9 cellular contexts compared by ENCODE assay signal in genomic region chr3:184380210-184380626, GRCh38. TPM values are rescaled to one million over a fixed set of nuclear protein-coding genes. Genes with fewer than 3 reads are reported as not detected.
DNase-seq lines count a peak whose midpoint lies in the region; ATAC-seq and TF ChIP-seq lines count a peak whose summit lies in the region.
"Had no signal": no experiment of that assay in that cellular context is flagged by ENCODE, and none has a peak within 500 bp of the region (broad histone marks: within the 10 kb centered on the region; RNA-seq: fewer than 3 reads in every experiment).

No MANE protein-coding gene starts in this region.

- H3K9me3 ChIP-seq in WERI-Rb-1 (ENCODE audit: severe bottlenecking), result no peaks in the 10 kb centered on the region

- TF ChIP-seq CTCF in WERI-Rb-1 (IDR thresholded peaks at IDR 0.05; ENCODE audit: low read depth, low read length), result no peak
- TF ChIP-seq CTCF in fibroblast of pulmonary artery (IDR thresholded peaks at IDR 0.05; ENCODE audit: low read length, missing control alignments), result no peak

- H3K4me1 Mint-ChIP-seq in naive thymus-derived CD8-positive, alpha-beta T cell, result peaks cover 7 to 25% (median 13%) of the 10 kb centered on the region in 4 donors

- H3K4me3 Mint-ChIP-seq in naive thymus-derived CD8-positive, alpha-beta T cell, result peak overlapping the region in 1 of 10 donors; percentile 70

- peaks cover 0 to 4% (median 0%) of the 10 kb centered on the region in 3 donors for H3K36me3 Mint-ChIP-seq in naive thymus-derived CD8-positive, alpha-beta T cell

- peak; percentile 37 to 54 for ATAC-seq in naive thymus-derived CD8-positive, alpha-beta T cell
- ATAC-seq in GM21447 (IDR thresholded peaks at IDR 0.05; ENCODE audit: unreplicated experiment) (no peak), HG03442 (IDR thresholded peaks at IDR 0.05; ENCODE audit: unreplicated experiment) (no peak)

- H3K4me3 ChIP-seq in WERI-Rb-1 (ENCODE audit: low read depth, low read length) (peak overlapping the region; percentile 48), fibroblast of pulmonary artery (replicated peaks; ENCODE audit: low read depth, low read length) (peak overlapping the region; percentile 17)

- no peaks in the 10 kb centered on the region for H3K27me3 ChIP-seq in WERI-Rb-1 (ENCODE audit: insufficient read depth, low read depth, severe bottlenecking)

- peaks cover 23% of the 10 kb centered on the region for H3K36me3 ChIP-seq in WERI-Rb-1

- peaks cover 27 to 77% (median 46%) of the 10 kb centered on the region in 5 donors for H3K27me3 Mint-ChIP-seq in naive thymus-derived CD8-positive, alpha-beta T cell

- H3K9me3 Mint-ChIP-seq in naive thymus-derived CD8-positive, alpha-beta T cell, result no peaks in the 10 kb centered on the region

- POLR2A ChIA-PET in naive thymus-derived CD8-positive, alpha-beta T cell (lab: Charles Lee), result interaction anchor here (1.2 kb wide), 1 partner anchor 16 kb away, joined by 6 read pairs; no protein-coding TSS in a partner anchor

- H3K27ac ChIP-seq in WERI-Rb-1, result peak overlapping the region; percentile 81

- DNase-seq in activated effector memory CD4-positive, alpha-beta T cell treated with anti-CD3 and anti-CD28 coated beads, Interleukin-2, amount 50 U/mL, for 16 hours, result peak; percentile 72
- DNase-seq in activated effector memory CD4-positive, alpha-beta T cell treated with Interleukin-2 at 50 U/mL for 16 hours, result no peak
- DNase-seq in WERI-Rb-1, result peak; percentile 75
- peak; percentile 31 for DNase-seq in fibroblast of pulmonary artery (ENCODE audit: low read depth)
- peak in 2 of 10 donors; percentile 10 for DNase-seq in naive thymus-derived CD8-positive, alpha-beta T cell
- DNase-seq in middle frontal gyrus (ENCODE audit: extremely low spot score, low spot score), result no peak

- no peak overlapping the region for H3K27ac Mint-ChIP-seq in naive thymus-derived CD8-positive, alpha-beta T cell

RNA-seq across cellular contexts. Expression of gene CHRD, which starts 0.4 kb away (rescaled TPM):
- total RNA-seq in naive thymus-derived CD8-positive, alpha-beta T cell, result not detected
- polyA plus RNA-seq in naive thymus-derived CD8-positive, alpha-beta T cell, result not detected
- total RNA-seq: activated CD8-positive, alpha-beta memory T cell treated with anti-CD3 and anti-CD28 coated beads for 36 hours had no signal

RNA-seq across cellular contexts. Expression of gene THPO, which starts 2.2 kb away (rescaled TPM):
- total RNA-seq in naive thymus-derived CD8-positive, alpha-beta T cell, result not detected
- not detected for polyA plus RNA-seq in naive thymus-derived CD8-positive, alpha-beta T cell
- total RNA-seq: activated CD8-positive, alpha-beta memory T cell treated with anti-CD3 and anti-CD28 coated beads for 36 hours had no signal

RNA-seq across cellular contexts. Expression of gene POLR2H, which starts 18.7 kb away (rescaled TPM):
- total RNA-seq in naive thymus-derived CD8-positive, alpha-beta T cell, result 10 to 100 TPM; 58.2 to 60.9 TPM
- 10 to 100 TPM; 58.0 to 81.6 (median 68.0) TPM for polyA plus RNA-seq in naive thymus-derived CD8-positive, alpha-beta T cell

RNA-seq across cellular contexts. Expression of gene CLCN2, which starts 18.8 kb away (rescaled TPM):
- total RNA-seq in naive thymus-derived CD8-positive, alpha-beta T cell, result 1 to 10 TPM; 5.2 to 6.3 TPM
- 1 to 10 TPM in 1 of 3 donors, under 1 TPM in 2; 0.12 to 1.1 (median 0.28) TPM for polyA plus RNA-seq in naive thymus-derived CD8-positive, alpha-beta T cell

RNA-seq across cellular contexts. Expression of gene FAM131A, which starts 42.8 kb away (rescaled TPM):
- total RNA-seq in naive thymus-derived CD8-positive, alpha-beta T cell, result 1 to 10 TPM; 7.7 to 9.0 TPM
- 1 to 10 TPM in 2 of 3 donors, under 1 TPM in 1; 0.98 to 1.8 (median 1.0) TPM for polyA plus RNA-seq in naive thymus-derived CD8-positive, alpha-beta T cell

Comparison
In these comparisons a context has a peak if more than half of its experiments do, and no peak if none do; other contexts are left out.
1. DNase-seq: peak in activated effector memory CD4-positive, alpha-beta T cell treated with anti-CD3 and anti-CD28 coated beads, Interleukin-2, amount 50 U/mL, for 16 hours (single experiment), WERI-Rb-1 (single experiment) and fibroblast of pulmonary artery (single experiment); none in activated effector memory CD4-positive, alpha-beta T cell treated with Interleukin-2 at 50 U/mL for 16 hours (single experiment) and middle frontal gyrus (single experiment).
2. ATAC-seq: peak in naive thymus-derived CD8-positive, alpha-beta T cell (2 of 2); none in GM21447 (single experiment) and HG03442 (single experiment).